ENCODE assay signal across 10 cellular contexts in genomic region chrX:119145241-119145653, GRCh38. TPM values are rescaled to one million over a fixed set of nuclear protein-coding genes. Genes with fewer than 3 reads are reported as not detected.
A peak's percentile ranks its signal among the peaks of the same experiment; 100 is the strongest.
DNase-seq lines count a peak whose midpoint lies in the region; ATAC-seq and TF ChIP-seq lines count a peak whose summit lies in the region.
"Had no signal": no experiment of that assay in that cellular context is flagged by ENCODE, and none has a peak within 500 bp of the region (broad histone marks: within the 10 kb centered on the region; RNA-seq: fewer than 3 reads in every experiment).

No MANE protein-coding gene starts in this region.

- no peaks in the 10 kb centered on the region for H3K36me3 Mint-ChIP-seq in activated CD8-positive, alpha-beta memory T cell treated with anti-CD3 and anti-CD28 coated beads, Interleukin-2, amount 10 ng/mL, durations not matched to agents 7 days and 5 days
- no peaks in the 10 kb centered on the region for H3K36me3 Mint-ChIP-seq in effector memory CD8-positive, alpha-beta T cell (ENCODE audit: insufficient read depth)
- H3K36me3 Mint-ChIP-seq: naive thymus-derived CD4-positive, alpha-beta T cell had no signal

- TF ChIP-seq POLR2A in heart left ventricle (IDR thresholded peaks at IDR 0.05): no peak

- no peak overlapping the region for H3K27ac Mint-ChIP-seq in activated CD8-positive, alpha-beta memory T cell treated with anti-CD3 and anti-CD28 coated beads, Interleukin-2, amount 10 ng/mL, durations not matched to agents 7 days and 5 days
- no peak overlapping the region for H3K27ac Mint-ChIP-seq in effector memory CD8-positive, alpha-beta T cell
- H3K27ac Mint-ChIP-seq: naive thymus-derived CD4-positive, alpha-beta T cell had no signal

- POLR2A ChIA-PET in AG04450 (lab: Yijun Ruan, JAX): no interaction called here

- ATAC-seq in heart left ventricle (peak in 1 of 4 donors; percentile 49), GM21825 (IDR thresholded peaks at IDR 0.05; ENCODE audit: unreplicated experiment) (no peak)
- no peak for ATAC-seq in activated CD8-positive, alpha-beta memory T cell treated with anti-CD3 and anti-CD28 coated beads, Interleukin-2, amount 10 ng/mL, durations not matched to agents 7 days and 5 days
- no peak for ATAC-seq in effector memory CD8-positive, alpha-beta T cell (replicated peaks)
- ATAC-seq: naive thymus-derived CD4-positive, alpha-beta T cell had no signal

- DNase-seq in AG04450 (ENCODE audit: low read depth, low spot score): no peak
- DNase-seq in SK-MEL-5 (ENCODE audit: low read depth, low spot score): peak; percentile 35
- DNase-seq in heart left ventricle: no peak
- DNase-seq in activated CD8-positive, alpha-beta memory T cell treated with anti-CD3 and anti-CD28 coated beads, Interleukin-2, amount 10 ng/mL, durations not matched to agents 7 days and 5 days: no peak
- no peak for DNase-seq in germinal center (ENCODE audit: low spot score)
- no peak for DNase-seq in effector memory CD8-positive, alpha-beta T cell
- DNase-seq: cortex of kidney; naive thymus-derived CD4-positive, alpha-beta T cell had no signal

- no peaks in the 10 kb centered on the region for H3K4me1 ChIP-seq in heart left ventricle

- H3K4me3 Mint-ChIP-seq in activated CD8-positive, alpha-beta memory T cell treated with anti-CD3 and anti-CD28 coated beads, Interleukin-2, amount 10 ng/mL, durations not matched to agents 7 days and 5 days: no peak overlapping the region
- no peak overlapping the region for H3K4me3 Mint-ChIP-seq in effector memory CD8-positive, alpha-beta T cell
- H3K4me3 Mint-ChIP-seq: naive thymus-derived CD4-positive, alpha-beta T cell had no signal

- CTCF ChIA-PET in AG04450 (lab: Charles Lee): interaction anchor here (0.7 kb wide), 1 partner anchor 118 kb away, joined by 3 read pairs; no protein-coding TSS in a partner anchor
- CTCF ChIA-PET in activated CD8-positive, alpha-beta memory T cell treated with anti-CD3 and anti-CD28 coated beads, Interleukin-2, amount 10 ng/mL, durations not matched to agents 7 days and 5 days (lab: Charles Lee): no interaction called here

- in situ Hi-C loops in SK-MEL-5 (cut with HindIII; ENCODE audit: low pct_unique_long_range_greater_than_20kb, low sequenced_read_pairs): no loop called here

- H3K9me3 Mint-ChIP-seq in activated CD8-positive, alpha-beta memory T cell treated with anti-CD3 and anti-CD28 coated beads, Interleukin-2, amount 10 ng/mL, durations not matched to agents 7 days and 5 days (ENCODE audit: low read depth): no peaks in the 10 kb centered on the region
- H3K9me3 Mint-ChIP-seq in effector memory CD8-positive, alpha-beta T cell: no peaks in the 10 kb centered on the region
- H3K9me3 Mint-ChIP-seq: naive thymus-derived CD4-positive, alpha-beta T cell had no signal

- 31 to 47% (median 40%) methylated on average over 5 of the region's 5 CpGs for WGBS in heart left ventricle, 4 donors

- peaks cover 4% of the 10 kb centered on the region for H3K27me3 Mint-ChIP-seq in activated CD8-positive, alpha-beta memory T cell treated with anti-CD3 and anti-CD28 coated beads, Interleukin-2, amount 10 ng/mL, durations not matched to agents 7 days and 5 days
- H3K27me3 Mint-ChIP-seq in effector memory CD8-positive, alpha-beta T cell: no peaks in the 10 kb centered on the region

- H3K27ac ChIP-seq in AG04450 (ENCODE audit: low read depth, low read length) (no peak overlapping the region), heart left ventricle (no peak overlapping the region)

- intact Hi-C loops in heart left ventricle (cut with DNase I): loop anchor here in 9 of 10 donors (5.0 to 10.0 kb wide), 3 partner anchors 50 to 72 kb away; no protein-coding TSS in a partner anchor

- H3K9me3 ChIP-seq in AG04450 (ENCODE audit: control insufficient read depth, insufficient read depth, low read length) (no peaks in the 10 kb centered on the region), heart left ventricle (no peaks in the 10 kb centered on the region)

- H3K36me3 ChIP-seq in heart left ventricle: no peaks in the 10 kb centered on the region

- H3K4me3 ChIP-seq in AG04450 (ENCODE audit: low read depth, low read length) (no peak overlapping the region), heart left ventricle (no peak overlapping the region)

- H3K27me3 ChIP-seq in AG04450 (ENCODE audit: control insufficient read depth, insufficient read depth, low read length): no peaks in the 10 kb centered on the region
- peaks cover 0 to 5% (median 0%) of the 10 kb centered on the region in 9 donors for H3K27me3 ChIP-seq in heart left ventricle

- no peaks in the 10 kb centered on the region for H3K4me1 Mint-ChIP-seq in activated CD8-positive, alpha-beta memory T cell treated with anti-CD3 and anti-CD28 coated beads, Interleukin-2, amount 10 ng/mL, durations not matched to agents 7 days and 5 days
- H3K4me1 Mint-ChIP-seq in effector memory CD8-positive, alpha-beta T cell (ENCODE audit: low read depth in 2 of 2): no peaks in the 10 kb centered on the region

- TF ChIP-seq CTCF in AG04450 (IDR thresholded peaks at IDR 0.05; ENCODE audit: low read depth, low read length) (peak; percentile 46), GM12874 (IDR thresholded peaks at IDR 0.05; ENCODE audit: insufficient read depth, low read depth, low read length) (peak; percentile 21; the same call in 1 of the 2 replicates), heart left ventricle (IDR thresholded peaks at IDR 0.05) (peak in 11 of 12 donors; percentile 20 to 53 (median 40))

RNA-seq across cellular contexts. Expression of gene KIAA1210, which starts 17.6 kb away (rescaled TPM):
- polyA plus RNA-seq in AG04450 (2011; rRNA removed): not detected in 2 replicates
- polyA minus RNA-seq in AG04450 (2011; rRNA and poly(A)+ RNA removed): not detected in 2 replicates
- total RNA-seq in SK-MEL-5 (2014; rRNA removed; shearing (Covaris generic)): 0.05 and 0.08 TPM in 2 replicates
- 0.02 and 0.04 TPM in 2 replicates for polyA plus RNA-seq in SK-MEL-5 (2015; cell fraction: cytosol; rRNA removed)
- 0.07 TPM in 1 of 2 replicates, not detected in the other for polyA plus RNA-seq in SK-MEL-5 (2015; cell fraction: nucleus; rRNA removed)
- total RNA-seq in heart left ventricle: under 1 TPM in 4 of 9 donors, not detected in 5; 0.02 to 0.14 (median 0.08) TPM
- polyA plus RNA-seq in heart left ventricle: under 1 TPM in 1 of 2 donors, not detected in 1; 0.04 TPM
- not detected for total RNA-seq in activated CD8-positive, alpha-beta memory T cell treated with anti-CD3 and anti-CD28 coated beads, Interleukin-2, amount 10 ng/mL, durations not matched to agents 7 days and 5 days
- total RNA-seq: naive thymus-derived CD4-positive, alpha-beta T cell had no signal
- polyA plus RNA-seq: naive thymus-derived CD4-positive, alpha-beta T cell had no signal
